20 cellular contexts compared by ENCODE assay signal in the genomic region with DNA sequence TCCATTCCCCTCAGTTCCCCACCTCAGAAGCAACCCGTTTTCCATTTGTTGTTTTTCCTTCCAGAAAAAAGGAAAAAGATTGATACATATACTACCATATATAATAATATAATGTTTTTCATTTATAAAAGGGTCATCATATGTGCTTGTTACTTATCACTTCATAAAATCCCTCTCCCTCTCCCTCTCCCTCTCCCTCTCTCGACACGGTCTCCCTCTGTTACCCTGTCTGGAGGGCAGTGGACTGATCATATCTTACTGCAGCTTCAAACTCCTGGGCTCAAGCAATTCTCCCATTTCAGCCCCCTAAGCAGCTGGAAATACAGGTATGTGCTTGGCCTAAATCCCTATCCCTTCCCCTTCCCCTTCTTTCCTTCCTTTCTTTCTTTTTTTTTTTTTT. TPM values are rescaled to one million over a fixed set of nuclear protein-coding genes. Genes with fewer than 3 reads are reported as not detected.
"Had no signal": no experiment of that assay in that cellular context is flagged by ENCODE, and none has a peak within 500 bp of the region (broad histone marks: within the 10 kb centered on the region; RNA-seq: fewer than 3 reads in every experiment).

No MANE protein-coding gene starts in this region.

- H3K27me3 ChIP-seq: dorsolateral prefrontal cortex, gastrocnemius medialis, uterus had no signal

- H3K9me3 ChIP-seq: gastrocnemius medialis, lower lobe of right lung, sigmoid colon, stomach, uterus had no signal

- ATAC-seq: gastrocnemius medialis, heart right ventricle, lower lobe of right lung had no signal

- H3K27ac ChIP-seq: coronary artery, dorsolateral prefrontal cortex, gastrocnemius medialis, heart right ventricle, left ventricle myocardium inferior, lower lobe of right lung, sigmoid colon, stomach, uterus had no signal

- H3K27ac Mint-ChIP-seq: naive B cell had no signal

- H3K36me3 ChIP-seq: gastrocnemius medialis, heart right ventricle, left ventricle myocardium inferior, lower lobe of right lung, sigmoid colon, stomach, uterus had no signal

- H3K4me3 Mint-ChIP-seq: naive B cell had no signal

- DNase-seq: effector CD8-positive, alpha-beta T cell; gastrocnemius medialis; heart right ventricle; hypothalamus; left ventricle myocardium inferior; lower lobe of right lung; mesenchymal stem cell; naive B cell; posterior cingulate gyrus; sigmoid colon; stimulated activated CD4-positive, alpha-beta T cell treated with anti-CD3 and anti-CD28 coated beads, Interleukin-12 subunit alpha, Interleukin-12 subunit beta, amount 100 ng/mL, for 4 hours; stimulated activated naive CD4-positive, alpha-beta T cell; stomach; substantia nigra; trophoblast cell; uterus had no signal

- H3K4me1 ChIP-seq: lower lobe of right lung, sigmoid colon, uterus had no signal

- H3K4me1 Mint-ChIP-seq: naive B cell had no signal

- H3K4me3 ChIP-seq: coronary artery, dorsolateral prefrontal cortex, gastrocnemius medialis, heart right ventricle, left ventricle myocardium inferior, lower lobe of right lung, sigmoid colon, skin epidermis, stomach, uterus had no signal

RNA-seq across cellular contexts. Expression of a gene that starts 25.5 kb away (rescaled TPM):
- total RNA-seq: esophagus mucosa, gastrocnemius medialis, left ventricle myocardium inferior had no signal
